36 cellular contexts compared by ENCODE assay signal in the genomic region with DNA sequence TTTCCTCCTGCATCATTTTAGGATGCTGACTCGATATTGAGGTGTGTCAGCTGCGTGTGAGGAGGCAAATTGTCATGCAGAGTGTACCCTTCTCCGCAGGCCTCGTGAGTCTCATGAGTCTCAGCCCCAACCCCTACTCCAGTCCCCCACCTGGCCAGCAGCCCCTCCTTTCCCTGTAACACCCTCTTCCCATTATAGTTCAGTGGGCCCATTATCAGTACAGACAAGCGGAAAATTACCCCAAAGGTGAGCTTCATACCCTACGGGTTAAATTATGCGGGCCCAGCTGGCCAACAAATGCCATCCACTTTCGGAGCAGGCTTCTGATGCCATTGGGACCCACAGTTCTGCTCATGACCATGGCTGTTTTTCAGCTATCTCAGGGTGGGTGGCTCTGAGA. TPM values are rescaled to one million over a fixed set of nuclear protein-coding genes. Genes with fewer than 3 reads are reported as not detected.
"Had no signal": no experiment of that assay in that cellular context is flagged by ENCODE, and none has a peak within 500 bp of the region (broad histone marks: within the 10 kb centered on the region; RNA-seq: fewer than 3 reads in every experiment).

No MANE protein-coding gene starts in this region.

- H3K27ac ChIP-seq: KMS-11, Peyer's patch, VCaP had no signal

- H3K27ac Mint-ChIP-seq: activated B cell treated with CpG ODN at 0.5 μM for 24 hours; activated naive CD4-positive, alpha-beta T cell treated with anti-CD3 and anti-CD28 coated beads, Interleukin-2, amount 10 ng/mL, durations not matched to agents 7 days and 5 days; activated naive CD8-positive, alpha-beta T cell; activated naive CD8-positive, alpha-beta T cell treated with anti-CD3 and anti-CD28 coated beads, Interleukin-2, amount 50 U/mL, for 24 hours; brain had no signal

- H3K36me3 ChIP-seq: Peyer's patch had no signal

- H3K36me3 Mint-ChIP-seq: activated naive CD4-positive, alpha-beta T cell treated with anti-CD3 and anti-CD28 coated beads, Interleukin-2, amount 10 ng/mL, durations not matched to agents 7 days and 5 days; activated naive CD8-positive, alpha-beta T cell had no signal

- H3K27me3 ChIP-seq: Peyer's patch had no signal

- H3K4me1 Mint-ChIP-seq: brain had no signal

- H3K4me3 Mint-ChIP-seq: activated B cell treated with CpG ODN at 0.5 μM for 24 hours; activated naive CD4-positive, alpha-beta T cell treated with anti-CD3 and anti-CD28 coated beads, Interleukin-2, amount 10 ng/mL, durations not matched to agents 7 days and 5 days; activated naive CD8-positive, alpha-beta T cell; activated naive CD8-positive, alpha-beta T cell treated with anti-CD3 and anti-CD28 coated beads, Interleukin-2, amount 50 U/mL, for 24 hours; brain had no signal

- ATAC-seq: activated naive CD8-positive, alpha-beta T cell treated with anti-CD3 and anti-CD28 coated beads, Interleukin-2, amount 50 U/mL, for 24 hours; PC-3 had no signal

- H3K9me3 ChIP-seq: Peyer's patch had no signal

- H3K4me1 ChIP-seq: Peyer's patch had no signal

- H3K9me3 Mint-ChIP-seq: activated naive CD8-positive, alpha-beta T cell treated with anti-CD3 and anti-CD28 coated beads, Interleukin-2, amount 50 U/mL, for 24 hours; brain had no signal

- H3K27me3 Mint-ChIP-seq: activated B cell treated with CpG ODN at 0.5 μM for 24 hours; activated naive CD8-positive, alpha-beta T cell; activated naive CD8-positive, alpha-beta T cell treated with anti-CD3 and anti-CD28 coated beads, Interleukin-2, amount 50 U/mL, for 24 hours had no signal

- DNase-seq: activated B cell treated with CpG ODN at 0.5 μM for 24 hours; activated CD4-positive, alpha-beta T cell treated with anti-CD3 and anti-CD28 coated beads for 4 hours; activated CD4-positive, CD25-positive, alpha-beta regulatory T cell treated with anti-CD3 and anti-CD28 coated beads, Interleukin-2, amount 50 U/mL, for 72 hours; activated CD8-positive, alpha-beta memory T cell treated with anti-CD3 and anti-CD28 coated beads, Interleukin-2, amount 50 U/mL, for 4 hours; activated effector memory CD4-positive, alpha-beta T cell treated with Interleukin-2 at 50 U/mL for 16 hours; activated naive CD4-positive, alpha-beta T cell treated with anti-CD3 and anti-CD28 coated beads, Interleukin-2, amount 10 ng/mL, durations not matched to agents 7 days and 5 days; activated naive CD8-positive, alpha-beta T cell treated with anti-CD3 and anti-CD28 coated beads, Interleukin-2, amount 50 U/mL, for 24 hours; activated T-cell treated with anti-CD3 and anti-CD28 coated beads for 4 hours; activated T-cell treated with anti-CD3 and anti-CD28 coated beads, Interleukin-2, amount 50 U/mL, for 48 hours; anterior cingulate cortex; caudate nucleus; MM.1S; MV-4-11; NCI-H1092; NCI-H1436 treated with DMSO at 0.1 percent for 48 hours; NCI-H1694 treated with DMSO at 0.1 percent for 48 hours; NCI-H2029; NCI-H345; NCI-H524 treated with DMSO at 0.1 percent for 48 hours; NCI-H748 treated with DMSO at 0.1 percent for 48 hours; NK-92 treated with Interleukin-12 subunit alpha and Interleukin-12 subunit beta, amount 100 ng/mL, for 24 hours; PC-3; Peyer's patch; RPMI8226; SIG-M5; SW 1271; T-helper 1 cell; T-helper 2 cell; T-helper 9 cell had no signal

- H3K4me3 ChIP-seq: Peyer's patch had no signal

RNA-seq across cellular contexts. Expression of a gene that starts 25.2 kb away (rescaled TPM):
- total RNA-seq: LHCN-M2, NCI-H460, PC-3, Peyer's patch, SK-MEL-5 had no signal
